In genomic region chrX:109760922-109761250, GRCh38 we compare ENCODE assay signal across 18 cellular contexts. TPM values are rescaled to one million over a fixed set of nuclear protein-coding genes. Genes with fewer than 3 reads are reported as not detected.
DNase-seq lines count a peak whose midpoint lies in the region; ATAC-seq, FAIRE-seq and TF ChIP-seq lines count a peak whose summit lies in the region.
"Had no signal": no experiment of that assay in that cellular context is flagged by ENCODE, and none has a peak within 500 bp of the region (broad histone marks: within the 10 kb centered on the region; RNA-seq: fewer than 3 reads in every experiment).

No MANE protein-coding gene starts in this region.

- peaks cover 31% of the 10 kb centered on the region for H3K4me1 Mint-ChIP-seq in nephron progenitor cell

- no peaks in the 10 kb centered on the region for H3K36me3 ChIP-seq in pancreas

- WGBS in pancreas, 2 donors: 69 to 82% methylated on average over 2 of the region's 2 CpGs

- H3K27me3 ChIP-seq in pancreas: peaks cover 0 to 14% (median 0%) of the 10 kb centered on the region in 4 donors

- H3K9me3 ChIP-seq in pancreas: no peaks in the 10 kb centered on the region

- H3K9me3 Mint-ChIP-seq in nephron progenitor cell: peaks cover 28% of the 10 kb centered on the region

- H3K4me3 Mint-ChIP-seq in nephron progenitor cell: peak overlapping the region; percentile 1
- H3K4me3 Mint-ChIP-seq: CD14-positive monocyte had no signal

- intact Hi-C loops in pancreas (cut with DNase I): no loop called here

- no peak overlapping the region for H3K27ac ChIP-seq in pancreas
- H3K27ac ChIP-seq: 22Rv1, SK-N-MC had no signal

- no peaks in the 10 kb centered on the region for H3K4me1 ChIP-seq in pancreas

- TF ChIP-seq CTCF in nephron progenitor cell (IDR thresholded peaks at IDR 0.05) (no peak), pancreas (IDR thresholded peaks at IDR 0.05) (no peak)

- DNase-seq in NCI-H1105 treated with DMSO at 0.1 percent for 48 hours (lab: John Stamatoyannopoulos, UW) (peak; percentile 21), NCI-H1105 (lab: John Stamatoyannopoulos, UW) (no peak), erythroblast (lab: John Stamatoyannopoulos, UW) (peak; percentile 43 to 61), nephron progenitor cell (peak; percentile 10), NCI-H82 (lab: John Stamatoyannopoulos, UW) (no peak), pancreas (no peak)
- DNase-seq: HCEC 1CT, KG1, MV-4-11, NCI-H1417 treated with DMSO at 0.1 percent for 48 hours, NCI-H446 treated with DMSO at 0.1 percent for 48 hours, Right ventricle myocardium superior had no signal

- H3K36me3 Mint-ChIP-seq in nephron progenitor cell (ENCODE audit: low read depth): peaks cover 15% of the 10 kb centered on the region
- H3K36me3 Mint-ChIP-seq: CD14-positive monocyte had no signal

- ATAC-seq in HG02610 (IDR thresholded peaks at IDR 0.05; ENCODE audit: unreplicated experiment): no peak
- no peak for ATAC-seq in GM19455 (IDR thresholded peaks at IDR 0.05; ENCODE audit: unreplicated experiment)
- ATAC-seq in pancreas: no peak
- ATAC-seq: HepG2 had no signal

- H3K27me3 Mint-ChIP-seq in nephron progenitor cell (ENCODE audit: low read depth, poor library complexity): no peaks in the 10 kb centered on the region

- FAIRE-seq in pancreas (lab: Jason Lieb, UNC): no peak

- no peak overlapping the region for H3K4me3 ChIP-seq in pancreas
- H3K4me3 ChIP-seq: SK-N-MC had no signal

- H3K27ac Mint-ChIP-seq in nephron progenitor cell: peak overlapping the region; percentile 99
- H3K27ac Mint-ChIP-seq: CD14-positive monocyte had no signal

- no peak for TF ChIP-seq POLR2A in erythroblast (IDR thresholded peaks at IDR 0.05; ENCODE audit: low read length)

RNA-seq across cellular contexts. Expression of gene ACSL4, which starts 27.8 kb away (rescaled TPM):
- 10 to 100 TPM in 3 of 6 donors, 1 to 10 TPM in 3; 8.2 to 23.7 (median 11.3) TPM for total RNA-seq in pancreas
- polyA plus RNA-seq in pancreas: 1 to 10 TPM; 4.0 to 8.4 TPM

Comparison
In these comparisons a context has a peak if more than half of its experiments do, and no peak if none do; other contexts are left out.
1. DNase-seq: peak in NCI-H1105 treated with DMSO at 0.1 percent for 48 hours (single experiment), erythroblast (2 of 2) and nephron progenitor cell (single experiment); none in NCI-H1105 (single experiment), NCI-H82 (single experiment) and pancreas (0 of 6).